Comparison of ENCODE assay signal across 9 cellular contexts in genomic region chr16:49701867-49702494, GRCh38.
DNase-seq lines count a peak whose midpoint lies in the region; ATAC-seq and TF ChIP-seq lines count a peak whose summit lies in the region.
"Had no signal": no experiment of that assay in that cellular context is flagged by ENCODE, and none has a peak within 500 bp of the region (broad histone marks: within the 10 kb centered on the region; RNA-seq: fewer than 3 reads in every experiment).

No MANE protein-coding gene starts in this region.

- H3K4me1 Mint-ChIP-seq in nephron progenitor cell: peaks cover 89% of the 10 kb centered on the region
- no peaks in the 10 kb centered on the region for H3K4me1 Mint-ChIP-seq in activated naive CD4-positive, alpha-beta T cell treated with anti-CD3 and anti-CD28 coated beads, Interleukin-2, amount 10 ng/mL, durations not matched to agents 7 days and 5 days

- H3K36me3 ChIP-seq in aorta (ENCODE audit: control insufficient read depth in 1 of 2, insufficient read depth in 2 of 2, low read length in 1 of 2): no peaks in the 10 kb centered on the region

- CTCF ChIA-PET in activated naive CD4-positive, alpha-beta T cell treated with anti-CD3 and anti-CD28 coated beads, Interleukin-2, amount 10 ng/mL, durations not matched to agents 7 days and 5 days (lab: Charles Lee): no interaction called here

- ATAC-seq in Right ventricle myocardium inferior: peak; percentile 80
- peak; percentile 63 for ATAC-seq in aorta (ENCODE audit: low FRiP score)

- H3K4me1 ChIP-seq in aorta (ENCODE audit: control insufficient read depth in 1 of 2, insufficient read depth in 2 of 2, low read length in 2 of 2): peaks cover 0 to 3% of the 10 kb centered on the region in 2 donors

- no peak overlapping the region for H3K4me3 ChIP-seq in aorta (ENCODE audit: low read length in 2 of 2)

- H3K36me3 Mint-ChIP-seq in nephron progenitor cell (ENCODE audit: low read depth): peaks cover 8% of the 10 kb centered on the region
- no peaks in the 10 kb centered on the region for H3K36me3 Mint-ChIP-seq in activated naive CD4-positive, alpha-beta T cell treated with anti-CD3 and anti-CD28 coated beads, Interleukin-2, amount 10 ng/mL, durations not matched to agents 7 days and 5 days

- H3K9me3 Mint-ChIP-seq in nephron progenitor cell: no peaks in the 10 kb centered on the region
- no peaks in the 10 kb centered on the region for H3K9me3 Mint-ChIP-seq in activated naive CD4-positive, alpha-beta T cell treated with anti-CD3 and anti-CD28 coated beads, Interleukin-2, amount 10 ng/mL, durations not matched to agents 7 days and 5 days

- H3K27me3 Mint-ChIP-seq in nephron progenitor cell (ENCODE audit: low read depth, poor library complexity): peaks cover 3% of the 10 kb centered on the region
- peaks cover 34% of the 10 kb centered on the region for H3K27me3 Mint-ChIP-seq in activated naive CD4-positive, alpha-beta T cell treated with anti-CD3 and anti-CD28 coated beads, Interleukin-2, amount 10 ng/mL, durations not matched to agents 7 days and 5 days

- no peak overlapping the region for H3K27ac ChIP-seq in aorta (ENCODE audit: low read depth in 1 of 2, low read length in 2 of 2)

- TF ChIP-seq CTCF in nephron progenitor cell (IDR thresholded peaks at IDR 0.05): no peak

- H3K27ac Mint-ChIP-seq in nephron progenitor cell: peak overlapping the region; percentile 81
- no peak overlapping the region for H3K27ac Mint-ChIP-seq in activated naive CD4-positive, alpha-beta T cell treated with anti-CD3 and anti-CD28 coated beads, Interleukin-2, amount 10 ng/mL, durations not matched to agents 7 days and 5 days

- intact Hi-C loops in Right ventricle myocardium inferior (cut with DNase I) (loop anchor here (5.0 kb wide), 1 partner anchor 155 kb away; the partner anchor contains the start of gene ZNF423), cardiac septum (cut with DNase I) (no loop called here), aorta (cut with DNase I) (loop anchor here in 1 of 2 donors (5.0 kb wide), 1 partner anchor 155 kb away; the partner anchor contains the start of gene ZNF423)

- H3K27me3 ChIP-seq in aorta (ENCODE audit: control insufficient read depth in 1 of 2, insufficient read depth in 2 of 2, low read length in 1 of 2): no peaks in the 10 kb centered on the region

- WGBS in aorta, 2 donors: 40 to 42% methylated on average over 15 of the region's 15 CpGs

- DNase-seq in Right ventricle myocardium inferior (ENCODE audit: missing footprints) (peak; percentile 87), cardiac septum (ENCODE audit: low spot score) (no peak), fibroblast of peridontal ligament (ENCODE audit: extremely low read depth) (peak; percentile 4), nephron progenitor cell (peak; percentile 67), aorta (peak; percentile 73 to 86), DMS153 treated with DMSO at 0.1 percent for 48 hours (lab: John Stamatoyannopoulos, UW; ENCODE audit: unreplicated experiment) (no peak), AML-193 (lab: John Stamatoyannopoulos, UW) (no peak)
- no peak for DNase-seq in activated naive CD4-positive, alpha-beta T cell treated with anti-CD3 and anti-CD28 coated beads, Interleukin-2, amount 10 ng/mL, durations not matched to agents 7 days and 5 days
- DNase-seq: SHP77 treated with DMSO at 0.1 percent for 48 hours had no signal

- H3K9me3 ChIP-seq in aorta (ENCODE audit: control insufficient read depth, low read length): no peaks in the 10 kb centered on the region

- peak overlapping the region; percentile 64 for H3K4me3 Mint-ChIP-seq in nephron progenitor cell
- H3K4me3 Mint-ChIP-seq in activated naive CD4-positive, alpha-beta T cell treated with anti-CD3 and anti-CD28 coated beads, Interleukin-2, amount 10 ng/mL, durations not matched to agents 7 days and 5 days: no peak overlapping the region

Comparison
In these comparisons a context has a peak if more than half of its experiments do, and no peak if none do; other contexts are left out.
1. DNase-seq: peak in Right ventricle myocardium inferior (single experiment), fibroblast of peridontal ligament (single experiment), nephron progenitor cell (single experiment) and aorta (2 of 2); none in cardiac septum (single experiment), DMS153 treated with DMSO at 0.1 percent for 48 hours (single experiment), AML-193 (0 of 2) and activated naive CD4-positive, alpha-beta T cell treated with anti-CD3 and anti-CD28 coated beads, Interleukin-2, amount 10 ng/mL, durations not matched to agents 7 days and 5 days (single experiment).